Comparison of ENCODE assay signal across 19 cellular contexts in genomic region chr4:83572848-83573247, GRCh38. TPM values are rescaled to one million over a fixed set of nuclear protein-coding genes. Genes with fewer than 3 reads are reported as not detected.
DNase-seq lines count a peak whose midpoint lies in the region; ATAC-seq and TF ChIP-seq lines count a peak whose summit lies in the region.
"Had no signal": no experiment of that assay in that cellular context is flagged by ENCODE, and none has a peak within 500 bp of the region (broad histone marks: within the 10 kb centered on the region; RNA-seq: fewer than 3 reads in every experiment).

No MANE protein-coding gene starts in this region.

- in situ Hi-C loops in gastrocnemius medialis (cut with MboI; ENCODE audit: low sequenced_read_pairs in 4 of 4) = no loop called here

- CTCF ChIA-PET in HEK293 (lab: Yijun Ruan, JAX) = interaction anchor here (1.1 to 1.7 kb wide), 2 partner anchors 13 to 24 kb away, joined by 6 to 7 read pairs; no protein-coding TSS in a partner anchor

- intact Hi-C loops in left ventricle myocardium inferior (cut with micrococcal nuclease) (no loop called here), right cardiac atrium (cut with DNase I) (no loop called here), gastrocnemius medialis (cut with DNase I; ENCODE audit: low total_unique reads) (loop anchor here (5.0 kb wide), 1 partner anchor 36 kb away; the partner anchor contains the start of gene GPAT3)

- WGBS in right cardiac atrium = 79% methylated on average over 3 of the region's 3 CpGs

- H3K27ac ChIP-seq in left ventricle myocardium inferior (replicated peaks) (peak overlapping the region; percentile 69), right cardiac atrium (ENCODE audit: low read length) (no peak overlapping the region), HEK293 (ENCODE audit: extremely low read depth, low read depth, low read length) (no peak overlapping the region), gastrocnemius medialis (peak overlapping the region; percentile 72 to 82 (median 82)), WERI-Rb-1 (no peak overlapping the region)
- H3K27ac ChIP-seq: 22Rv1, BLaER1 had no signal

- DNase-seq in left ventricle myocardium inferior (no peak), right cardiac atrium (no peak), gastrocnemius medialis (no peak), MV-4-11 (lab: John Stamatoyannopoulos, UW) (no peak), WERI-Rb-1 (no peak)
- DNase-seq: ACHN; BE2C; C1 segment of cervical spinal cord; Caco-2; Calu3; CD4-positive, alpha-beta T cell; CD8-positive, alpha-beta T cell; DMS79 treated with DMSO at 0.1 percent for 48 hours; GF-D8 had no signal

- H3K4me1 ChIP-seq in left ventricle myocardium inferior = peaks cover 49% of the 10 kb centered on the region
- H3K4me1 ChIP-seq in right cardiac atrium (ENCODE audit: control insufficient read depth, insufficient read depth, low read length) = peaks cover 1% of the 10 kb centered on the region
- H3K4me1 ChIP-seq in HEK293 (ENCODE audit: control insufficient read depth, insufficient read depth, low read length) = no peaks in the 10 kb centered on the region
- peaks cover 14 to 43% of the 10 kb centered on the region in 2 donors for H3K4me1 ChIP-seq in gastrocnemius medialis
- H3K4me1 ChIP-seq: BE2C, BLaER1, Caco-2 had no signal

- H3K9me3 ChIP-seq in left ventricle myocardium inferior (replicated peaks) = no peaks in the 10 kb centered on the region
- H3K9me3 ChIP-seq in right cardiac atrium (ENCODE audit: control insufficient read depth, low read length) = no peaks in the 10 kb centered on the region
- H3K9me3 ChIP-seq in HEK293 (ENCODE audit: control insufficient read depth, insufficient read depth, low read depth, low read length) = no peaks in the 10 kb centered on the region
- no peaks in the 10 kb centered on the region for H3K9me3 ChIP-seq in gastrocnemius medialis
- H3K9me3 ChIP-seq in WERI-Rb-1 (ENCODE audit: severe bottlenecking) = no peaks in the 10 kb centered on the region
- H3K9me3 ChIP-seq: BE2C, BLaER1, Caco-2 had no signal

- no peaks in the 10 kb centered on the region for H3K27me3 ChIP-seq in left ventricle myocardium inferior (ENCODE audit: low read depth)
- H3K27me3 ChIP-seq in right cardiac atrium (ENCODE audit: control insufficient read depth, insufficient read depth) = no peaks in the 10 kb centered on the region
- H3K27me3 ChIP-seq in gastrocnemius medialis = no peaks in the 10 kb centered on the region
- H3K27me3 ChIP-seq in WERI-Rb-1 (ENCODE audit: insufficient read depth, low read depth, severe bottlenecking) = no peaks in the 10 kb centered on the region
- H3K27me3 ChIP-seq: BE2C, BLaER1 had no signal

- POLR2A ChIA-PET in HEK293 (lab: Yijun Ruan, JAX) = no interaction called here

- H3K4me3 ChIP-seq in left ventricle myocardium inferior = no peak overlapping the region
- H3K4me3 ChIP-seq in right cardiac atrium (ENCODE audit: low read length) = no peak overlapping the region
- H3K4me3 ChIP-seq in HEK293 (ENCODE audit: low read depth, low read length) = no peak overlapping the region
- no peak overlapping the region for H3K4me3 ChIP-seq in gastrocnemius medialis
- no peak overlapping the region for H3K4me3 ChIP-seq in WERI-Rb-1 (ENCODE audit: low read depth, low read length)
- H3K4me3 ChIP-seq: BLaER1 had no signal

- H3K36me3 ChIP-seq in left ventricle myocardium inferior (no peaks in the 10 kb centered on the region), HEK293 (ENCODE audit: control insufficient read depth in 2 of 2, insufficient read depth in 1 of 2, low read length in 2 of 2) (no peaks in the 10 kb centered on the region), gastrocnemius medialis (no peaks in the 10 kb centered on the region), WERI-Rb-1 (no peaks in the 10 kb centered on the region)
- H3K36me3 ChIP-seq: BE2C, BLaER1 had no signal

- no peak for ATAC-seq in right cardiac atrium
- no peak for ATAC-seq in gastrocnemius medialis
- ATAC-seq in GM21786 (IDR thresholded peaks at IDR 0.05; ENCODE audit: unreplicated experiment) = no peak
- ATAC-seq: CD8-positive, alpha-beta T cell had no signal

- no peak for TF ChIP-seq POLR2A in gastrocnemius medialis (IDR thresholded peaks at IDR 0.05)

- TF ChIP-seq CTCF in left ventricle myocardium inferior (IDR thresholded peaks at IDR 0.05; ENCODE audit: borderline replicate concordance) = no peak
- TF ChIP-seq CTCF in HEK293 (tag by site-specific recombination; IDR thresholded peaks at IDR 0.05) = no peak
- no peak for TF ChIP-seq CTCF in gastrocnemius medialis (IDR thresholded peaks at IDR 0.05 in 4 of 5, conservative IDR thresholded peaks at IDR 0.05 in 1 of 5)
- TF ChIP-seq CTCF in WERI-Rb-1 (IDR thresholded peaks at IDR 0.05; ENCODE audit: low read depth, low read length) = no peak

TF ChIP-seq in HEK293, 187 proteins besides CTCF, POLR2A, EP300 and RAD21:
- TF ChIP-seq ZNF488 (tag by site-specific recombination; IDR thresholded peaks at IDR 0.05) = no peak
- TF ChIP-seq REST (tag by site-specific recombination; IDR thresholded peaks at IDR 0.05) = peak; percentile 82

TF ChIP-seq in PFSK-1, 5 proteins besides CTCF, POLR2A, EP300 and RAD21:
- TF ChIP-seq POLR2AphosphoS5 (IDR thresholded peaks at IDR 0.05; ENCODE audit: low read depth, low read length) = no peak
- TF ChIP-seq REST (IDR thresholded peaks at IDR 0.05; ENCODE audit: insufficient read depth in 1 of 2, low read depth in 2 of 2, low read length in 2 of 2) = peak; percentile 70 to 81

RNA-seq across cellular contexts. Expression of gene GPAT3, which starts 36.9 kb away (rescaled TPM):
- total RNA-seq in left ventricle myocardium inferior (44.2 TPM), right cardiac atrium (10 to 100 TPM; 30.2 to 33.5 (median 32.3) TPM), gastrocnemius medialis (100 to 1,000 TPM in 1 of 4 donors, 10 to 100 TPM in 2, 1 to 10 TPM in 1; 9.5 to 183 (median 26.5) TPM)
- polyA plus RNA-seq in right cardiac atrium = 19.9 TPM
- polyA plus RNA-seq in PFSK-1 (2012; ENCODE audit: insufficient read length, low read depth) = 22.0 TPM

Comparison
In these comparisons a context has a peak if more than half of its experiments do, and no peak if none do; other contexts are left out.
1. H3K27ac ChIP-seq: peak in left ventricle myocardium inferior (single experiment) and gastrocnemius medialis (4 of 4); none in right cardiac atrium (single experiment), HEK293 (single experiment) and WERI-Rb-1 (single experiment).